ENCODE assay signal across 8 cellular contexts in genomic region chr2:46097714-46098480, GRCh38.
DNase-seq lines count a peak whose midpoint lies in the region; ATAC-seq, FAIRE-seq and TF ChIP-seq lines count a peak whose summit lies in the region.

No MANE protein-coding gene starts in this region.

- no peak for TF ChIP-seq RAD21 in HepG2 (CRISPR knock-in tag; IDR thresholded peaks at IDR 0.05)

- no peak for FAIRE-seq in HepG2 (lab: Jason Lieb, UNC)

- H2AFZ ChIP-seq in HepG2 (ENCODE audit: low read length) = no peak overlapping the region

- TF ChIP-seq EP300 in HepG2 (IDR thresholded peaks at IDR 0.05; ENCODE audit: low read depth in 2 of 2, low read length in 2 of 2) (no peak), HepG2 (CRISPR knock-in tag; IDR thresholded peaks at IDR 0.05; ENCODE audit: borderline replicate concordance) (no peak)

- DNase-seq in activated T-cell treated with anti-CD3 and anti-CD28 coated beads, Interleukin-2, amount 50 U/mL, for 72 hours = no peak
- no peak for DNase-seq in activated T-cell treated with anti-CD3 and anti-CD28 coated beads, Interleukin-2, amount 50 U/mL, for 48 hours
- DNase-seq in cerebellar cortex (ENCODE audit: low spot score) = peak; percentile 39
- DNase-seq in HepG2 (ENCODE audit: low spot score) = peak; percentile 40
- no peak for DNase-seq in vagina (ENCODE audit: extremely low spot score in 2 of 2)
- no peak for DNase-seq in KG1 (lab: John Stamatoyannopoulos, UW)
- no peak for DNase-seq in NCI-H146 (lab: John Stamatoyannopoulos, UW)

- in situ Hi-C loops in HepG2 (cut with HindIII; ENCODE audit: extremely low pct_ligation_motif_present, low pct_unique_long_range_greater_than_20kb) = no loop called here

- no peaks in the 10 kb centered on the region for H3K27me3 Mint-ChIP-seq in activated T-cell treated with anti-CD3 and anti-CD28 coated beads, Interleukin-2, amount 50 U/mL, for 72 hours (ENCODE audit: low read depth)

- intact Hi-C loops in HepG2 (cut with micrococcal nuclease; ENCODE audit: unreplicated experiment) = no loop called here
- intact Hi-C loops in vagina (cut with DNase I) = no loop called here

- H3K4me1 ChIP-seq in HepG2 (ENCODE audit: insufficient read depth, low read length) (peaks cover 5% of the 10 kb centered on the region; the same call in 1 of the 2 replicates), vagina (peaks cover 33% of the 10 kb centered on the region)

- no peaks in the 10 kb centered on the region for H3K27me3 ChIP-seq in HepG2 (ENCODE audit: control insufficient read depth in 1 of 2, insufficient read depth in 2 of 2, low read length in 2 of 2)
- no peaks in the 10 kb centered on the region for H3K27me3 ChIP-seq in vagina

- H3K4me1 Mint-ChIP-seq in activated T-cell treated with anti-CD3 and anti-CD28 coated beads, Interleukin-2, amount 50 U/mL, for 72 hours (ENCODE audit: low read depth) = peaks cover 24% of the 10 kb centered on the region

- no TSS peak for BruUV-seq in HepG2 (replicated peaks; lab: Mats Ljungman, UMichigan)

- no peaks in the 10 kb centered on the region for H4K20me1 ChIP-seq in HepG2 (ENCODE audit: insufficient read depth, low read length)

- H3K36me3 Mint-ChIP-seq in activated T-cell treated with anti-CD3 and anti-CD28 coated beads, Interleukin-2, amount 50 U/mL, for 72 hours (ENCODE audit: insufficient read depth in 2 of 2) = peaks cover 10 to 13% of the 10 kb centered on the region in 2 donors

- CTCF ChIA-PET in HepG2 (lab: Yijun Ruan, JAX; ENCODE audit: low intra/inter-chr PET ratio, low total read pairs) = no interaction called here

- H3K79me2 ChIP-seq in HepG2 (ENCODE audit: insufficient read depth, low read length) = no peaks in the 10 kb centered on the region

- no peak for ATAC-seq in activated T-cell treated with anti-CD3 and anti-CD28 coated beads, Interleukin-2, amount 50 U/mL, for 72 hours (replicated peaks in 1 of 2)
- ATAC-seq in HepG2 (no peak), GM18519 (IDR thresholded peaks at IDR 0.05; ENCODE audit: low FRiP score, unreplicated experiment) (no peak)

- TF ChIP-seq CTCF in HepG2 (CRISPR knock-in tag; IDR thresholded peaks at IDR 0.05) = no peak
- no peak for TF ChIP-seq CTCF in vagina (IDR thresholded peaks at IDR 0.05)

- no peaks in the 10 kb centered on the region for H3K36me3 ChIP-seq in HepG2 (replicated peaks in 1 of 2; ENCODE audit: control insufficient read depth in 1 of 2, insufficient read depth in 2 of 2, low read length in 2 of 2)
- H3K36me3 ChIP-seq in vagina = no peaks in the 10 kb centered on the region

- H3K4me3 ChIP-seq in HepG2 (replicated peaks in 1 of 3; ENCODE audit: insufficient read depth in 1 of 3, low read depth in 2 of 3, low read length in 3 of 3) = no peak overlapping the region
- H3K4me3 ChIP-seq in vagina = no peak overlapping the region

- peaks cover 1 to 7% of the 10 kb centered on the region in 2 donors for H3K9me3 Mint-ChIP-seq in activated T-cell treated with anti-CD3 and anti-CD28 coated beads, Interleukin-2, amount 50 U/mL, for 72 hours

- TF ChIP-seq POLR2A in HepG2 (IDR thresholded peaks at IDR 0.05; ENCODE audit: insufficient read depth in 1 of 2, low read depth in 2 of 2, low read length in 2 of 2) = no peak
- no peak for TF ChIP-seq POLR2A in vagina (IDR thresholded peaks at IDR 0.05)

- H3K27ac ChIP-seq in HepG2 (ENCODE audit: extremely low read length, insufficient read depth, low read length) (no peak overlapping the region), vagina (peak overlapping the region; percentile 78)

- WGBS in HepG2 (ENCODE audit: low lambda C conversion rate) = 35% methylated on average over 4 of the region's 4 CpGs

- H3K4me2 ChIP-seq in HepG2 (ENCODE audit: low read depth, low read length) = no peak overlapping the region

- POLR2A ChIA-PET in HepG2 (lab: Yijun Ruan, JAX) = no interaction called here

- H3K9ac ChIP-seq in HepG2 (ENCODE audit: insufficient read depth, low read depth, low read length) = no peak overlapping the region

- H3K4me3 Mint-ChIP-seq in activated T-cell treated with anti-CD3 and anti-CD28 coated beads, Interleukin-2, amount 50 U/mL, for 72 hours = peak overlapping the region in 1 of 2 donors; percentile 6

- H3K27ac Mint-ChIP-seq in activated T-cell treated with anti-CD3 and anti-CD28 coated beads, Interleukin-2, amount 50 U/mL, for 72 hours = peak overlapping the region; percentile 53

- H3K9me3 ChIP-seq in HepG2 (ENCODE audit: low read length) (no peaks in the 10 kb centered on the region), vagina (no peaks in the 10 kb centered on the region)

TF ChIP-seq in HepG2, 621 proteins besides CTCF, POLR2A, EP300 and RAD21:
- TF ChIP-seq MAFF (IDR thresholded peaks at IDR 0.05; ENCODE audit: low read depth, low read length) (0 out of 2 replicates have a peak, but pooled peaks have one; percentile 43), ZNF34 (CRISPR knock-in tag; IDR thresholded peaks at IDR 0.05; ENCODE audit: borderline replicate concordance) (no peak), REXO4 (CRISPR knock-in tag; IDR thresholded peaks at IDR 0.05; ENCODE audit: borderline replicate concordance) (no peak), PAF1 (CRISPR knock-in tag; IDR thresholded peaks at IDR 0.05) (no peak), BATF2 (CRISPR knock-in tag; IDR thresholded peaks at IDR 0.05) (no peak), ZNF441 (CRISPR knock-in tag; IDR thresholded peaks at IDR 0.05; ENCODE audit: borderline replicate concordance) (no peak), MAFK (conservative IDR thresholded peaks at IDR 0.05 in 1 of 2, IDR thresholded peaks at IDR 0.05 in 1 of 2; ENCODE audit: low read length in 2 of 2) (peak; percentile 47 to 50), TEAD3 (CRISPR knock-in tag; optimal IDR thresholded peaks at IDR 0.05; ENCODE audit: borderline replicate concordance) (peak; percentile 12), TFDP1 (CRISPR knock-in tag; IDR thresholded peaks at IDR 0.05; ENCODE audit: borderline replicate concordance) (no peak), ZBTB21 (CRISPR knock-in tag; IDR thresholded peaks at IDR 0.05) (peak; percentile 88), FOXA3 (CRISPR knock-in tag; IDR thresholded peaks at IDR 0.05) (no peak)

Comparison
In these comparisons a context has a peak if more than half of its experiments do, and no peak if none do; other contexts are left out.
1. DNase-seq: peak in cerebellar cortex (single experiment) and HepG2 (single experiment); none in activated T-cell treated with anti-CD3 and anti-CD28 coated beads, Interleukin-2, amount 50 U/mL, for 72 hours (0 of 2), activated T-cell treated with anti-CD3 and anti-CD28 coated beads, Interleukin-2, amount 50 U/mL, for 48 hours (0 of 2), vagina (0 of 2), KG1 (single experiment) and NCI-H146 (single experiment).